In the genomic region with DNA sequence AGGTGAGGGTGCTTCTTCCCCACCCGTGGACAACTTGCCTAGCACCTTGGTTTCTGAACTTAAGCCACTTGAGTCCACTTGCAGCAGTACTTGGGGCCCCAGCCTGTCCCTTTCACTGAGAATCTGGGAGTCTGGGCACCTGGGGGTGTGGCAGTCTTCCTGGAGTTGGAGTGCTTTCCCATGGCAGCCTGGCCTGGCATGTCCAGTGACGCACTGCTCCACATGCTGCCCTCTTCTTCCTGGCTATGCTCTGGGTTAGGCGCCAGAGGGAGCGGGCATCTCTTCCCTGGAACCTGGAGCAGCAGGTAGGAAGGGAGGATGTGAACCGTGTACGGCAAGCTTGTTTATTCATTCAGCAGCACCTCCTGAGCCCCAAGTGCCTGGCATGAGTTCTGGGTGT, we compare ENCODE assay signal across 28 cellular contexts.
"Had no signal": no experiment of that assay in that cellular context is flagged by ENCODE, and none has a peak within 500 bp of the region (broad histone marks: within the 10 kb centered on the region; RNA-seq: fewer than 3 reads in every experiment).

No MANE protein-coding gene starts in this region.

- H3K36me3 ChIP-seq: esophagus muscularis mucosa, ovary, sigmoid colon, suprapubic skin, tibial nerve had no signal

- H3K4me3 ChIP-seq: body of pancreas, esophagus muscularis mucosa, heart right ventricle, ovary, sigmoid colon, suprapubic skin, tibial nerve had no signal

- H3K36me3 Mint-ChIP-seq: activated CD4-positive, alpha-beta memory T cell treated with anti-CD3 and anti-CD28 coated beads for 36 hours; activated naive CD4-positive, alpha-beta T cell treated with anti-CD3 and anti-CD28 coated beads, Interleukin-2, amount 50 U/mL, for 24 hours; naive B cell had no signal

- H3K9me3 Mint-ChIP-seq: activated CD4-positive, alpha-beta memory T cell treated with anti-CD3 and anti-CD28 coated beads for 36 hours; activated naive CD4-positive, alpha-beta T cell treated with anti-CD3 and anti-CD28 coated beads, Interleukin-2, amount 50 U/mL, for 24 hours; activated T-cell treated with anti-CD3 and anti-CD28 coated beads, Interleukin-2, amount 50 U/mL, for 4 hours; activated T-helper 17 cell treated with anti-CD3 and anti-CD28 coated beads, Interleukin-2, amount 50 U/mL, for 72 hours; naive B cell; stimulated activated effector memory CD8-positive, alpha-beta T cell treated with anti-CD3 and anti-CD28 coated beads, Interleukin-12 subunit alpha, Interleukin-12 subunit beta, amount 100 ng/mL, for 72 hours; T-helper 1 cell treated with Interleukin-12 subunit alpha and Interleukin-12 subunit beta and Interleukin-4 antibody, amounts not matched to agents 30 μg/mL and 1 μg/mL, for 36 hours had no signal

- ATAC-seq: activated T-cell treated with anti-CD3 and anti-CD28 coated beads, Interleukin-2, amount 50 U/mL, for 4 hours; activated T-helper 17 cell treated with anti-CD3 and anti-CD28 coated beads, Interleukin-2, amount 50 U/mL, for 72 hours; body of pancreas; left ventricle myocardium superior; stimulated activated effector memory CD8-positive, alpha-beta T cell treated with anti-CD3 and anti-CD28 coated beads, Interleukin-12 subunit alpha, Interleukin-12 subunit beta, amount 100 ng/mL, for 72 hours had no signal

- H3K9me3 ChIP-seq: body of pancreas, esophagus muscularis mucosa, heart right ventricle, ovary, sigmoid colon, suprapubic skin, tibial nerve had no signal

- H3K27ac Mint-ChIP-seq: activated CD4-positive, alpha-beta memory T cell treated with anti-CD3 and anti-CD28 coated beads for 36 hours; activated naive CD4-positive, alpha-beta T cell treated with anti-CD3 and anti-CD28 coated beads, Interleukin-2, amount 50 U/mL, for 24 hours; activated T-helper 17 cell treated with anti-CD3 and anti-CD28 coated beads, Interleukin-2, amount 50 U/mL, for 72 hours; progenitor cell of endocrine pancreas; stimulated activated effector memory CD8-positive, alpha-beta T cell treated with anti-CD3 and anti-CD28 coated beads, Interleukin-12 subunit alpha, Interleukin-12 subunit beta, amount 100 ng/mL, for 72 hours; T-helper 1 cell treated with Interleukin-12 subunit alpha and Interleukin-12 subunit beta and Interleukin-4 antibody, amounts not matched to agents 30 μg/mL and 1 μg/mL, for 36 hours had no signal

- H3K27me3 Mint-ChIP-seq: activated naive CD4-positive, alpha-beta T cell treated with anti-CD3 and anti-CD28 coated beads, Interleukin-2, amount 50 U/mL, for 24 hours; activated T-helper 17 cell treated with anti-CD3 and anti-CD28 coated beads, Interleukin-2, amount 50 U/mL, for 72 hours; naive B cell had no signal

- H3K27me3 ChIP-seq: body of pancreas, esophagus muscularis mucosa, ovary, suprapubic skin had no signal

- H3K27ac ChIP-seq: body of pancreas, esophagus muscularis mucosa, heart right ventricle, ovary, sigmoid colon, suprapubic skin, tibial nerve, VCaP had no signal

- H3K4me1 Mint-ChIP-seq: activated T-helper 17 cell treated with anti-CD3 and anti-CD28 coated beads, Interleukin-2, amount 50 U/mL, for 72 hours had no signal

- DNase-seq: activated CD4-positive, alpha-beta memory T cell treated with anti-CD3 and anti-CD28 coated beads for 36 hours; activated CD4-positive, alpha-beta T cell treated with anti-CD3 and anti-CD28 coated beads for 4 hours; activated gamma-delta T cell treated with Interleukin-2 at 50 U/mL for 16 hours; activated T-cell treated with anti-CD3 and anti-CD28 coated beads, Interleukin-2, amount 50 U/mL, for 4 hours; anterior cingulate cortex; cortex of kidney; foreskin melanocyte; heart right ventricle; left ventricle myocardium superior; mammary epithelial cell; naive B cell; ovary; retina; sigmoid colon; small intestine; stimulated activated CD4-positive, alpha-beta T cell treated with anti-CD3 and anti-CD28 coated beads, Interleukin-4, amount 100 ng/mL, for 24 hours; SW 1271; T-helper 9 cell had no signal

- H3K4me3 Mint-ChIP-seq: activated CD4-positive, alpha-beta memory T cell treated with anti-CD3 and anti-CD28 coated beads for 36 hours; activated naive CD4-positive, alpha-beta T cell treated with anti-CD3 and anti-CD28 coated beads, Interleukin-2, amount 50 U/mL, for 24 hours; activated T-cell treated with anti-CD3 and anti-CD28 coated beads, Interleukin-2, amount 50 U/mL, for 4 hours; activated T-helper 17 cell treated with anti-CD3 and anti-CD28 coated beads, Interleukin-2, amount 50 U/mL, for 72 hours; naive B cell; stimulated activated effector memory CD8-positive, alpha-beta T cell treated with anti-CD3 and anti-CD28 coated beads, Interleukin-12 subunit alpha, Interleukin-12 subunit beta, amount 100 ng/mL, for 72 hours; T-helper 1 cell treated with Interleukin-12 subunit alpha and Interleukin-12 subunit beta and Interleukin-4 antibody, amounts not matched to agents 30 μg/mL and 1 μg/mL, for 36 hours had no signal
